Comparison of ENCODE assay signal across 10 cellular contexts in genomic region chr2:24077535-24077877, GRCh38. TPM values are rescaled to one million over a fixed set of nuclear protein-coding genes. Genes with fewer than 3 reads are reported as not detected.
DNase-seq lines count a peak whose midpoint lies in the region; ATAC-seq and TF ChIP-seq lines count a peak whose summit lies in the region.
"Had no signal": no experiment of that assay in that cellular context is flagged by ENCODE, and none has a peak within 500 bp of the region (broad histone marks: within the 10 kb centered on the region; RNA-seq: fewer than 3 reads in every experiment).

No MANE protein-coding gene starts in this region.

- DNase-seq in activated CD4-positive, alpha-beta T cell treated with anti-CD3 and anti-CD28 coated beads, Interleukin-2, amount 10 ng/mL, durations not matched to agents 7 days and 5 days: no peak
- no peak for DNase-seq in activated CD4-positive, alpha-beta T cell treated with anti-CD3 and anti-CD28 coated beads for 4 hours
- DNase-seq in brain microvascular endothelial cell (no peak), tibial artery (no peak), NCI-H1694 treated with DMSO at 0.1 percent for 48 hours (lab: John Stamatoyannopoulos, UW) (no peak)
- no peak for DNase-seq in stimulated activated CD4-positive, alpha-beta T cell treated with anti-CD3 and anti-CD28 coated beads, Interleukin-2, amount 100 ng/mL, for 24 hours
- DNase-seq: DMS153; stimulated activated CD4-positive, alpha-beta T cell treated with anti-CD3 and anti-CD28 coated beads, Interleukin-15, amount 100 ng/mL, for 24 hours had no signal

- WGBS in liver: 47% methylated on average over 9 of the region's 9 CpGs

- H3K36me3 ChIP-seq in brain microvascular endothelial cell (replicated peaks) (peaks cover 14% of the 10 kb centered on the region), liver (ENCODE audit: control insufficient read depth in 4 of 4, insufficient read depth in 3 of 4, low read depth in 1 of 4, low read length in 3 of 4) (peaks cover 0 to 13% (median 8%) of the 10 kb centered on the region in 4 donors), tibial artery (peaks cover 6 to 42% (median 18%) of the 10 kb centered on the region in 3 donors)

- POLR2A ChIA-PET in activated CD4-positive, alpha-beta T cell treated with anti-CD3 and anti-CD28 coated beads, Interleukin-2, amount 10 ng/mL, durations not matched to agents 7 days and 5 days (lab: Charles Lee): interaction anchor here (1.5 kb wide), 1 partner anchor 150 kb away, joined by 5 read pairs; the partner anchor contains the start of gene ATAD2B

- no peaks in the 10 kb centered on the region for H3K27me3 ChIP-seq in brain microvascular endothelial cell (replicated peaks)
- H3K27me3 ChIP-seq in liver (ENCODE audit: control insufficient read depth in 4 of 4, insufficient read depth in 4 of 4, low read length in 3 of 4): no peaks in the 10 kb centered on the region
- no peaks in the 10 kb centered on the region for H3K27me3 ChIP-seq in tibial artery

- peak overlapping the region; percentile 98 for H3K27ac Mint-ChIP-seq in activated CD4-positive, alpha-beta T cell treated with anti-CD3 and anti-CD28 coated beads, Interleukin-2, amount 10 ng/mL, durations not matched to agents 7 days and 5 days

- no peaks in the 10 kb centered on the region for H3K9me3 ChIP-seq in liver (ENCODE audit: control insufficient read depth in 4 of 4, low read length in 3 of 4)
- no peaks in the 10 kb centered on the region for H3K9me3 ChIP-seq in tibial artery

- TF ChIP-seq RAD21 in liver (IDR thresholded peaks at IDR 0.05): no peak

- peaks cover 17% of the 10 kb centered on the region for H3K36me3 Mint-ChIP-seq in activated CD4-positive, alpha-beta T cell treated with anti-CD3 and anti-CD28 coated beads, Interleukin-2, amount 10 ng/mL, durations not matched to agents 7 days and 5 days (ENCODE audit: low read depth)

- no peak overlapping the region for H3K9ac ChIP-seq in liver (ENCODE audit: low read depth in 1 of 2, low read length in 2 of 2)

- peak overlapping the region; percentile 94 for H3K4me3 ChIP-seq in brain microvascular endothelial cell (ENCODE audit: low read depth, low read length)
- peak overlapping the region in 1 of 3 donors; percentile 55 for H3K4me3 ChIP-seq in liver (ENCODE audit: low read depth in 1 of 3, low read length in 3 of 3)
- H3K4me3 ChIP-seq in tibial artery: peak overlapping the region; percentile 69 to 88

- intact Hi-C loops in tibial artery (cut with DNase I; ENCODE audit: low total_unique reads): no loop called here

- peaks cover 35% of the 10 kb centered on the region for H3K4me1 Mint-ChIP-seq in activated CD4-positive, alpha-beta T cell treated with anti-CD3 and anti-CD28 coated beads, Interleukin-2, amount 10 ng/mL, durations not matched to agents 7 days and 5 days

- CTCF ChIA-PET in activated CD4-positive, alpha-beta T cell treated with anti-CD3 and anti-CD28 coated beads, Interleukin-2, amount 10 ng/mL, durations not matched to agents 7 days and 5 days (lab: Charles Lee): interaction anchor here (1.8 kb wide), 1 partner anchor 253 kb away, joined by 4 read pairs; no protein-coding TSS in a partner anchor

- H3K27me3 Mint-ChIP-seq in activated CD4-positive, alpha-beta T cell treated with anti-CD3 and anti-CD28 coated beads, Interleukin-2, amount 10 ng/mL, durations not matched to agents 7 days and 5 days: no peaks in the 10 kb centered on the region

- TF ChIP-seq CTCF in brain microvascular endothelial cell (IDR thresholded peaks at IDR 0.05; ENCODE audit: low read depth, low read length, missing control alignments) (no peak), liver (IDR thresholded peaks at IDR 0.05; ENCODE audit: low read depth, low read length, missing input control) (no peak), tibial artery (IDR thresholded peaks at IDR 0.05) (no peak)

- ATAC-seq in GM19397 (IDR thresholded peaks at IDR 0.05; ENCODE audit: unreplicated experiment): no peak

- H3K4me1 ChIP-seq in liver (ENCODE audit: control insufficient read depth in 4 of 4, insufficient read depth in 4 of 4, low read length in 3 of 4) (peaks cover 1 to 25% (median 9%) of the 10 kb centered on the region in 4 donors), tibial artery (peaks cover 0 to 26% (median 17%) of the 10 kb centered on the region in 4 donors)

- H3K27ac ChIP-seq in brain microvascular endothelial cell (peak overlapping the region; percentile 32), liver (ENCODE audit: low read depth in 1 of 2, low read length in 2 of 2) (peak overlapping the region; percentile 74 to 86), tibial artery (peak overlapping the region; percentile 91 to 99)

- H3K9me3 Mint-ChIP-seq in activated CD4-positive, alpha-beta T cell treated with anti-CD3 and anti-CD28 coated beads, Interleukin-2, amount 10 ng/mL, durations not matched to agents 7 days and 5 days: no peaks in the 10 kb centered on the region

- in situ Hi-C loops in brain microvascular endothelial cell (cut with HindIII; ENCODE audit: low pct_ligation_motif_present, low sequenced_read_pairs): no loop called here

- H3K4me3 Mint-ChIP-seq in activated CD4-positive, alpha-beta T cell treated with anti-CD3 and anti-CD28 coated beads, Interleukin-2, amount 10 ng/mL, durations not matched to agents 7 days and 5 days: peak overlapping the region; percentile 95

TF ChIP-seq in liver, 16 proteins besides CTCF, POLR2A, EP300 and RAD21:
- no peak for TF ChIP-seq EGR1 (IDR thresholded peaks at IDR 0.05; ENCODE audit: low read depth in 2 of 2)
- no peak for TF ChIP-seq MAX (IDR thresholded peaks at IDR 0.05)
- no peak for TF ChIP-seq ZBTB33 (IDR thresholded peaks at IDR 0.05)
- no peak for TF ChIP-seq YY1 (IDR thresholded peaks at IDR 0.05)
- TF ChIP-seq FOXA1 (IDR thresholded peaks at IDR 0.05): no peak
TF ChIP-seq in liver: peak in this region for 0.

RNA-seq across cellular contexts. Expression of gene SF3B6, which starts 1.4 kb away (rescaled TPM):
- 10 to 100 TPM; 82.3 to 88.5 TPM for total RNA-seq in activated CD4-positive, alpha-beta T cell treated with anti-CD3 and anti-CD28 coated beads, Interleukin-2, amount 10 ng/mL, durations not matched to agents 7 days and 5 days
- 10 to 100 TPM; 31.0 to 86.6 TPM for total RNA-seq in liver
- polyA plus RNA-seq in liver: 100 to 1,000 TPM in 1 of 2 donors, 10 to 100 TPM in 1; 64.6 to 104 TPM

RNA-seq across cellular contexts. Expression of gene TP53I3, which starts 7.1 kb away (rescaled TPM):
- total RNA-seq in activated CD4-positive, alpha-beta T cell treated with anti-CD3 and anti-CD28 coated beads, Interleukin-2, amount 10 ng/mL, durations not matched to agents 7 days and 5 days: 1 to 10 TPM; 2.5 to 2.7 TPM
- 10 to 100 TPM in 1 of 2 donors, 1 to 10 TPM in 1; 10.0 to 19.5 TPM for total RNA-seq in liver
- 10 to 100 TPM in 1 of 2 donors, 1 to 10 TPM in 1; 6.6 to 11.4 TPM for polyA plus RNA-seq in liver

RNA-seq across cellular contexts. Expression of gene FKBP1B, which starts 28.0 kb away (rescaled TPM):
- total RNA-seq in activated CD4-positive, alpha-beta T cell treated with anti-CD3 and anti-CD28 coated beads, Interleukin-2, amount 10 ng/mL, durations not matched to agents 7 days and 5 days: 1 to 10 TPM; 1.0 to 1.9 TPM
- total RNA-seq in liver: 10 to 100 TPM in 1 of 2 donors, 1 to 10 TPM in 1; 3.6 to 23.6 TPM
- 10 to 100 TPM in 1 of 2 donors, 1 to 10 TPM in 1; 7.8 to 15.3 TPM for polyA plus RNA-seq in liver

RNA-seq across cellular contexts. Expression of gene WDCP, which starts 30.3 kb away (rescaled TPM):
- total RNA-seq in activated CD4-positive, alpha-beta T cell treated with anti-CD3 and anti-CD28 coated beads, Interleukin-2, amount 10 ng/mL, durations not matched to agents 7 days and 5 days: 10 to 100 TPM; 16.3 to 21.8 TPM
- 1 to 10 TPM; 6.0 TPM for total RNA-seq in liver
- polyA plus RNA-seq in liver: 1 to 10 TPM; 2.0 to 2.9 TPM

RNA-seq across cellular contexts. Expression of gene PFN4, which starts 45.6 kb away (rescaled TPM):
- not detected for total RNA-seq in activated CD4-positive, alpha-beta T cell treated with anti-CD3 and anti-CD28 coated beads, Interleukin-2, amount 10 ng/mL, durations not matched to agents 7 days and 5 days
- total RNA-seq in liver: under 1 TPM in 1 of 2 donors, not detected in 1; 0.51 TPM
- polyA plus RNA-seq in liver: under 1 TPM; 0.12 to 0.40 TPM

Comparison
In these comparisons a context has a peak if more than half of its experiments do, and no peak if none do; other contexts are left out.
1. H3K27ac ChIP-seq: peak in every context shown above with its lines; median percentile 95 in tibial artery; 80 in liver; 32 in brain microvascular endothelial cell.